In the genomic region with DNA sequence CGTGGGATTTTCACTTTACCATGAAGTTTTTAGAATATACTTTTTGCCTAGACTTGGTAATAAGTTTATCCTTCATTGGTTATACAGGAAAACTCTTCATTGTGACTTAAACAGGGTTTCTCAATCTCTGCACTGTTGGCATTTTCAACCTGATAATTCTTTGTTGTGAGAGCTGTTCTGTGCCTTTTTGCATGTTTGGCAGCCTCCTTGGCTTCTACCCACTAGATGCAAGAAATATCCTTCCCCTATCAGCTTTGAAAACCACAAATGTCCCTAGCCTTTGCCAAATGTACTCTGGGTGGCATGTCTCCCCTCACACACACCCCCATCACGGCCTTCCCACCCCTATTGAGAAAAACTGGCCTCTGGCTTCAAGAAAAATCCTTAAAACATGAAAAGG, we compare ENCODE assay signal across 36 cellular contexts.
"Had no signal": no experiment of that assay in that cellular context is flagged by ENCODE, and none has a peak within 500 bp of the region (broad histone marks: within the 10 kb centered on the region; RNA-seq: fewer than 3 reads in every experiment).

No MANE protein-coding gene starts in this region.

- H3K9me3 ChIP-seq: esophagus muscularis mucosa, heart left ventricle, pancreas, prostate gland, testis, uterus had no signal

- DNase-seq: activated CD4-positive, alpha-beta T cell treated with anti-CD3 and anti-CD28 coated beads for 36 hours; activated CD4-positive, CD25-positive, alpha-beta regulatory T cell; activated CD8-positive, alpha-beta memory T cell treated with anti-CD3 and anti-CD28 coated beads, Interleukin-2, amount 10 ng/mL, durations not matched to agents 7 days and 5 days; activated CD8-positive, alpha-beta T cell treated with anti-CD3 and anti-CD28 coated beads, Interleukin-2, amount 10 ng/mL, durations not matched to agents 7 days and 5 days; activated effector memory CD4-positive, alpha-beta T cell treated with Interleukin-2 at 50 U/mL for 16 hours; activated naive CD4-positive, alpha-beta T cell treated with Interleukin-2 at 50 U/mL for 16 hours; activated T-cell treated with anti-CD3 and anti-CD28 coated beads for 4 hours; activated T-cell treated with anti-CD3 and anti-CD28 coated beads, Interleukin-2, amount 50 U/mL, for 72 hours; amniotic stem cell; dermis blood vessel endothelial cell; effector CD4-positive, alpha-beta T cell; foreskin keratinocyte; heart left ventricle; hypothalamus; immature natural killer cell; kidney; left colon; mammary epithelial cell; nucleus accumbens; pancreas; retina; small intestine; stimulated activated CD4-positive, alpha-beta T cell treated with anti-CD3 and anti-CD28 coated beads, Interleukin-4, amount 100 ng/mL, for 4 hours; stimulated activated CD8-positive, alpha-beta memory T cell treated with anti-CD3 and anti-CD28 coated beads, Interleukin-4, amount 100 ng/mL, for 48 hours; stimulated activated naive B cell treated with anti-CD40 and anti-IgM and Interleukin-4, amounts not matched to agents 10 μg/mL and 1 μg/mL and 100 μg/mL, for 72 hours; T-helper 1 cell; testis; trophoblast cell; uterus had no signal

- H3K36me3 Mint-ChIP-seq: activated CD8-positive, alpha-beta memory T cell treated with anti-CD3 and anti-CD28 coated beads, Interleukin-2, amount 10 ng/mL, durations not matched to agents 7 days and 5 days; activated naive CD8-positive, alpha-beta T cell; stimulated activated naive B cell treated with anti-CD40 and anti-IgM and Interleukin-4, amounts not matched to agents 10 μg/mL and 1 μg/mL and 100 μg/mL, for 72 hours had no signal

- H3K9me3 Mint-ChIP-seq: central memory CD8-positive, alpha-beta T cell had no signal

- H3K27me3 ChIP-seq: esophagus muscularis mucosa, foreskin keratinocyte, heart left ventricle, pancreas, testis, uterus had no signal

- H3K27ac ChIP-seq: foreskin keratinocyte, pancreas, prostate gland, testis, uterus had no signal

- H3K27ac Mint-ChIP-seq: activated CD4-positive, alpha-beta T cell treated with anti-CD3 and anti-CD28 coated beads for 36 hours; activated CD8-positive, alpha-beta memory T cell treated with anti-CD3 and anti-CD28 coated beads, Interleukin-2, amount 10 ng/mL, durations not matched to agents 7 days and 5 days; activated CD8-positive, alpha-beta T cell treated with anti-CD3 and anti-CD28 coated beads, Interleukin-2, amount 10 ng/mL, durations not matched to agents 7 days and 5 days; activated naive CD8-positive, alpha-beta T cell; activated T-cell treated with anti-CD3 and anti-CD28 coated beads, Interleukin-2, amount 50 U/mL, for 72 hours; immature natural killer cell; stimulated activated naive B cell treated with anti-CD40 and anti-IgM and Interleukin-4, amounts not matched to agents 10 μg/mL and 1 μg/mL and 100 μg/mL, for 72 hours; T-helper 2 cell treated with Interferon-gamma antibody and Interleukin-4, amounts not matched to agents 5 μg/mL and 100 μg/mL, for 36 hours had no signal

- H3K4me1 Mint-ChIP-seq: central memory CD8-positive, alpha-beta T cell; immature natural killer cell had no signal

- H3K4me3 Mint-ChIP-seq: activated CD4-positive, alpha-beta T cell treated with anti-CD3 and anti-CD28 coated beads for 36 hours; activated CD8-positive, alpha-beta memory T cell treated with anti-CD3 and anti-CD28 coated beads, Interleukin-2, amount 10 ng/mL, durations not matched to agents 7 days and 5 days; activated CD8-positive, alpha-beta T cell treated with anti-CD3 and anti-CD28 coated beads, Interleukin-2, amount 10 ng/mL, durations not matched to agents 7 days and 5 days; activated naive CD8-positive, alpha-beta T cell; activated T-cell treated with anti-CD3 and anti-CD28 coated beads, Interleukin-2, amount 50 U/mL, for 72 hours; central memory CD8-positive, alpha-beta T cell; immature natural killer cell; stimulated activated naive B cell treated with anti-CD40 and anti-IgM and Interleukin-4, amounts not matched to agents 10 μg/mL and 1 μg/mL and 100 μg/mL, for 72 hours; T-helper 2 cell treated with Interferon-gamma antibody and Interleukin-4, amounts not matched to agents 5 μg/mL and 100 μg/mL, for 36 hours had no signal

- H3K4me3 ChIP-seq: esophagus muscularis mucosa, heart left ventricle, pancreas, prostate gland, testis, uterus had no signal

- H3K36me3 ChIP-seq: esophagus muscularis mucosa, heart left ventricle, pancreas, prostate gland, uterus had no signal

- FAIRE-seq: bronchial epithelial cell, colon, kidney, pancreas, small intestine had no signal

- H3K4me1 ChIP-seq: esophagus muscularis mucosa, pancreas, prostate gland, testis, uterus had no signal

- ATAC-seq: activated CD8-positive, alpha-beta memory T cell treated with anti-CD3 and anti-CD28 coated beads, Interleukin-2, amount 10 ng/mL, durations not matched to agents 7 days and 5 days; activated CD8-positive, alpha-beta T cell treated with anti-CD3 and anti-CD28 coated beads, Interleukin-2, amount 10 ng/mL, durations not matched to agents 7 days and 5 days; activated T-cell treated with anti-CD3 and anti-CD28 coated beads, Interleukin-2, amount 50 U/mL, for 72 hours; foreskin keratinocyte; left colon; pancreas; stimulated activated naive B cell treated with anti-CD40 and anti-IgM and Interleukin-4, amounts not matched to agents 10 μg/mL and 1 μg/mL and 100 μg/mL, for 72 hours had no signal

- H3K27me3 Mint-ChIP-seq: activated CD8-positive, alpha-beta memory T cell treated with anti-CD3 and anti-CD28 coated beads, Interleukin-2, amount 10 ng/mL, durations not matched to agents 7 days and 5 days; activated naive CD8-positive, alpha-beta T cell; central memory CD8-positive, alpha-beta T cell; stimulated activated naive B cell treated with anti-CD40 and anti-IgM and Interleukin-4, amounts not matched to agents 10 μg/mL and 1 μg/mL and 100 μg/mL, for 72 hours had no signal
